In the genomic region with DNA sequence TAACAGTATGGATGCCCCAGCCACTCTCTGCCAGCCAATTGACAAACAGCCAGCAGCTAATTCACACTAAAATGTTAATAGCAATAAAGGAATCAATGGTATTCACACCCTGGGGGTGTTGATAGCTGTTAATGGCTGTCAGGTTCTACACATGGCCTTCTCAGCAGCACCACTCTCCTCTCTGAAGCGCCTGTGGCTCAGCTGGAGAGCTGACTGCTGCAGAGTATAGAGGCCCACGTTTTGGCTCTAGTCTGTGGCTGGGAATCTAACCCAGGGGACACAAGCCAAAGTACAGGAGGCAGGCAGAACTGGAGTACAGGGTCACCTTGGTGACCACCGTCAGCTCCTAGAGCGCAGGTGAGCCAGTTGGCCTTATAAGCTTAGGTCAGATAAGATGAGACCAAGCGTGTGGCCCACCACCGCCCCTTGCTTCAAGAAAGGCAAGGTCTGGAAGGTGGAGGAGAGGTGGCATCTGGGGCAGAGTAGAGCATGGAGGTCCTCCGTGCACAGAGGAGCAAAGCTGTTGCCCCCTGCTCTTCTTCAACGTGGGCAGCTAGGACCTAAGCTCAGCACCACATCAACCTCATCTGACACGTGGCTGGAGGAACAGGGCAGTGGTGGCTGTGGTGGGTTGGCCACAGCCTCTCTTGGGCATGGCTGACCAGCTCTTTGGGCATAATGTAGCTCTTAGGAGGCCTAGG, we compare ENCODE assay signal across 11 cellular contexts. TPM values are rescaled to one million over a fixed set of nuclear protein-coding genes. Genes with fewer than 3 reads are reported as not detected.
DNase-seq lines count a peak whose midpoint lies in the region; ATAC-seq and TF ChIP-seq lines count a peak whose summit lies in the region.
"Had no signal": no experiment of that assay in that cellular context is flagged by ENCODE, and none has a peak within 500 bp of the region (broad histone marks: within the 10 kb centered on the region; RNA-seq: fewer than 3 reads in every experiment).

No MANE protein-coding gene starts in this region.

- in situ Hi-C loops in gastrocnemius medialis (cut with MboI; ENCODE audit: low sequenced_read_pairs in 4 of 4), result loop anchor here in 2 of 4 donors (10.0 to 25.0 kb wide), 2 partner anchors 95 to 103 kb away; a partner anchor contains a TSS

- POLR2A ChIA-PET in CD8-positive, alpha-beta memory T cell (lab: Charles Lee), result interaction anchor here (0.8 to 4.7 kb wide), 12 partner anchors 10 to 177 kb away, joined by 3 to 27 read pairs (median 6); a partner anchor contains a TSS

- no peaks in the 10 kb centered on the region for H3K36me3 Mint-ChIP-seq in CD8-positive, alpha-beta memory T cell

- H3K27me3 ChIP-seq in CD8-positive, alpha-beta memory T cell (ENCODE audit: insufficient read depth, low read length, poor library complexity, severe bottlenecking), result no peaks in the 10 kb centered on the region
- H3K27me3 ChIP-seq in right cardiac atrium (ENCODE audit: control insufficient read depth, insufficient read depth) (no peaks in the 10 kb centered on the region), gastrocnemius medialis (no peaks in the 10 kb centered on the region)
- H3K27me3 ChIP-seq: hepatocyte had no signal

- DNase-seq in CD8-positive, alpha-beta memory T cell, result no peak
- peak; percentile 14 for DNase-seq in activated CD8-positive, alpha-beta memory T cell treated with anti-CD3 and anti-CD28 coated beads, Interleukin-2, amount 50 U/mL, for 4 hours
- DNase-seq in right cardiac atrium, result peak in 2 of 3 donors; percentile 61 to 70
- DNase-seq in gastrocnemius medialis, result no peak
- no peak for DNase-seq in NCI-H2196 (lab: John Stamatoyannopoulos, UW; ENCODE audit: unreplicated experiment)
- DNase-seq in hippocampal formation (lab: John Stamatoyannopoulos, UW), result no peak
- DNase-seq: NCI-H226 had no signal

- peaks cover 0 to 10% of the 10 kb centered on the region in 2 donors for H3K27me3 Mint-ChIP-seq in CD8-positive, alpha-beta memory T cell

- WGBS in right cardiac atrium, result 69% methylated on average over 9 of the region's 9 CpGs

- H3K4me1 ChIP-seq in CD8-positive, alpha-beta memory T cell (ENCODE audit: insufficient read depth, low read length), result peaks cover 93% of the 10 kb centered on the region
- H3K4me1 ChIP-seq in right cardiac atrium (ENCODE audit: control insufficient read depth, insufficient read depth, low read length), result peaks cover 49% of the 10 kb centered on the region
- peaks cover 61 to 66% of the 10 kb centered on the region in 2 donors for H3K4me1 ChIP-seq in gastrocnemius medialis

- H3K27ac Mint-ChIP-seq in CD8-positive, alpha-beta memory T cell, result peak overlapping the region; percentile 95 to 100 (median 98)
- H3K27ac Mint-ChIP-seq: dendritic cell treated with granulocyte-macrophage colony-stimulating factor and Interleukin-4, amounts not matched to agents 40 ng/mL and 50 ng/mL, for 4 days had no signal

- H3K36me3 ChIP-seq in CD8-positive, alpha-beta memory T cell (ENCODE audit: insufficient read depth, low read length), result no peaks in the 10 kb centered on the region
- H3K36me3 ChIP-seq in gastrocnemius medialis, result no peaks in the 10 kb centered on the region

- intact Hi-C loops in right cardiac atrium (cut with DNase I), result loop anchor here (2.0 to 10.0 kb wide), 8 partner anchors 13 to 235 kb away; a partner anchor contains a TSS
- intact Hi-C loops in gastrocnemius medialis (cut with DNase I; ENCODE audit: low total_unique reads), result loop anchor here (2.0 kb wide), 1 partner anchor 21 kb away; no protein-coding TSS in a partner anchor

- CTCF ChIA-PET in CD8-positive, alpha-beta memory T cell (lab: Charles Lee), result interaction anchor here (0.6 to 20.1 kb wide), 13 partner anchors 8 to 237 kb away, joined by 3 to 475 read pairs (median 4); a partner anchor contains a TSS

- peak overlapping the region; percentile 54 for H3K4me3 ChIP-seq in CD8-positive, alpha-beta memory T cell (ENCODE audit: low read length)
- H3K4me3 ChIP-seq in right cardiac atrium (ENCODE audit: low read length) (no peak overlapping the region), gastrocnemius medialis (no peak overlapping the region)
- H3K4me3 ChIP-seq: hepatocyte had no signal

- peak overlapping the region; percentile 25 for H3K27ac ChIP-seq in CD8-positive, alpha-beta memory T cell (ENCODE audit: low read depth, low read length)
- H3K27ac ChIP-seq in right cardiac atrium (ENCODE audit: low read length) (peak overlapping the region; percentile 24), gastrocnemius medialis (peak overlapping the region; percentile 44 to 80 (median 76))

- no peaks in the 10 kb centered on the region for H3K9me3 Mint-ChIP-seq in CD8-positive, alpha-beta memory T cell
- H3K9me3 Mint-ChIP-seq: dendritic cell treated with granulocyte-macrophage colony-stimulating factor and Interleukin-4, amounts not matched to agents 40 ng/mL and 50 ng/mL, for 4 days had no signal

- TF ChIP-seq POLR2A in gastrocnemius medialis (IDR thresholded peaks at IDR 0.05), result no peak

- H3K9me3 ChIP-seq in CD8-positive, alpha-beta memory T cell (ENCODE audit: low read length), result no peaks in the 10 kb centered on the region
- H3K9me3 ChIP-seq in right cardiac atrium (ENCODE audit: control insufficient read depth, low read length) (no peaks in the 10 kb centered on the region), gastrocnemius medialis (no peaks in the 10 kb centered on the region)

- ATAC-seq in right cardiac atrium, result peak in 1 of 2 donors; percentile 39
- no peak for ATAC-seq in gastrocnemius medialis
- ATAC-seq in HG02798 (IDR thresholded peaks at IDR 0.05; ENCODE audit: poor library complexity, unreplicated experiment), result no peak
- no peak for ATAC-seq in GM18517 (IDR thresholded peaks at IDR 0.05; ENCODE audit: unreplicated experiment)

- no peak for TF ChIP-seq CTCF in gastrocnemius medialis (IDR thresholded peaks at IDR 0.05 in 4 of 5, conservative IDR thresholded peaks at IDR 0.05 in 1 of 5)

- H3K4me3 Mint-ChIP-seq in CD8-positive, alpha-beta memory T cell, result peak overlapping the region; percentile 77 to 86 (median 84)
- H3K4me3 Mint-ChIP-seq: dendritic cell treated with granulocyte-macrophage colony-stimulating factor and Interleukin-4, amounts not matched to agents 40 ng/mL and 50 ng/mL, for 4 days had no signal

- H3K4me1 Mint-ChIP-seq in CD8-positive, alpha-beta memory T cell, result peaks cover 82 to 93% (median 84%) of the 10 kb centered on the region in 3 donors

RNA-seq across cellular contexts. Expression of a gene that starts 25.4 kb away (rescaled TPM):
- 100 to 1,000 TPM; 152 to 154 TPM for total RNA-seq in CD8-positive, alpha-beta memory T cell
- 286 TPM for polyA plus RNA-seq in CD8-positive, alpha-beta memory T cell
- total RNA-seq in right cardiac atrium (under 1 TPM in 2 of 4 donors, not detected in 2; 0.19 to 0.20 TPM), gastrocnemius medialis (under 1 TPM in 1 of 4 donors, not detected in 3; 0.11 TPM)
- 0.11 TPM for polyA plus RNA-seq in right cardiac atrium

RNA-seq across cellular contexts. Expression of a gene that starts 38.4 kb away (rescaled TPM):
- total RNA-seq in CD8-positive, alpha-beta memory T cell, result 1 to 10 TPM; 3.1 TPM
- 0.41 TPM for polyA plus RNA-seq in CD8-positive, alpha-beta memory T cell
- total RNA-seq in right cardiac atrium (under 1 TPM in 1 of 4 donors, not detected in 3; 0.14 TPM), gastrocnemius medialis (under 1 TPM in 1 of 4 donors, not detected in 3; 0.18 TPM)
- not detected for polyA plus RNA-seq in right cardiac atrium
- total RNA-seq: hepatocyte had no signal

Comparison
In these comparisons a context has a peak if more than half of its experiments do, and no peak if none do; other contexts are left out.
1. DNase-seq: peak in activated CD8-positive, alpha-beta memory T cell treated with anti-CD3 and anti-CD28 coated beads, Interleukin-2, amount 50 U/mL, for 4 hours (single experiment) and right cardiac atrium (2 of 3); none in CD8-positive, alpha-beta memory T cell (0 of 5), gastrocnemius medialis (0 of 2), NCI-H2196 (single experiment) and hippocampal formation (0 of 2).
2. H3K27ac ChIP-seq: peak in every context shown above with its lines; median percentile 76 in gastrocnemius medialis; 25 in CD8-positive, alpha-beta memory T cell; 24 in right cardiac atrium.
3. RNA of a gene that starts 25.4 kb away (total RNA-seq): 152 to 154 TPM in CD8-positive, alpha-beta memory T cell; 0.19 to 0.20 TPM in right cardiac atrium and 0.11 TPM in gastrocnemius medialis; every median in the first group is over 100 times any median in the second.